Comparison of ENCODE assay signal across 1 cellular context in the genomic region with DNA sequence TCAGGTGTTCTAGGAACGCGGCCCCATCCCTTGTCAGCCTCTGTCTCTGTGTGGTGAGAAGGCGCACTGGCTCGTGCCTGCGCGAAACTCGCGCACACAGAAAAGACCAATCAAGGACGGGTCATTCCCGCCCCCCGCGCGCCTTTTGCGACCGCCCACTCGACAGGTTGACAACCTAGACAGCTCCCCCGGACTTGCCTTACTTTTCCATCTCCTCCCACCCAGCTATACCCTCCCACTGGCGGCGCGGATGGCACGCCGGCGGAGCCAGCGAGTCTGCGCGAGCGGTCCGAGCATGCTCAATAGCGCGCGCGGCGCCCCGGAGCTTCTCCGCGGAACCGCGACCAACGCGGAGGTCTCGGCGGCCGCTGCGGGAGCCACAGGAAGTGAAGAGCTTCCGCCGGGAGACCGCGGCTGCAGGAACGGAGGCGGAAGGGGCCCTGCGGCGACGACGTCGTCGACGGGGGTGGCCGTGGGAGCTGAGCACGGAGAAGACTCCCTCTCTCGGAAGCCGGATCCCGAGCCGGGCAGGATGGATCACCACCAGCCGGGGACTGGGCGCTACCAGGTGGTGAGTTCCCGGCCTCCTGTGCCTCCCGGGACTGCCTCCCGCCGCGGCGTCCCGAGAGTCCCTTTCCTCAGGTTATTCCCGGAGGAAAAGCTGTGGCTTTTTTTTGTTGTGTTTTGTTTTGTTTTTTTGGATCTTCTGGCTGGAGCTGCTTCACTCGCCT.
TF ChIP-seq lines count a peak whose summit lies in the region.

A gene with protein sequence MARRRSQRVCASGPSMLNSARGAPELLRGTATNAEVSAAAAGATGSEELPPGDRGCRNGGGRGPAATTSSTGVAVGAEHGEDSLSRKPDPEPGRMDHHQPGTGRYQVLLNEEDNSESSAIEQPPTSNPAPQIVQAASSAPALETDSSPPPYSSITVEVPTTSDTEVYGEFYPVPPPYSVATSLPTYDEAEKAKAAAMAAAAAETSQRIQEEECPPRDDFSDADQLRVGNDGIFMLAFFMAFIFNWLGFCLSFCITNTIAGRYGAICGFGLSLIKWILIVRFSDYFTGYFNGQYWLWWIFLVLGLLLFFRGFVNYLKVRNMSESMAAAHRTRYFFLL (plus strand): TSS at position 202 of the 731 bp plus-strand sequence. CDS start 49 bp downstream, at position 251.

TF ChIP-seq in HCT116, 20 proteins besides CTCF, POLR2A, EP300 and RAD21 (continued from another document):
- TF ChIP-seq, protein P1, sequence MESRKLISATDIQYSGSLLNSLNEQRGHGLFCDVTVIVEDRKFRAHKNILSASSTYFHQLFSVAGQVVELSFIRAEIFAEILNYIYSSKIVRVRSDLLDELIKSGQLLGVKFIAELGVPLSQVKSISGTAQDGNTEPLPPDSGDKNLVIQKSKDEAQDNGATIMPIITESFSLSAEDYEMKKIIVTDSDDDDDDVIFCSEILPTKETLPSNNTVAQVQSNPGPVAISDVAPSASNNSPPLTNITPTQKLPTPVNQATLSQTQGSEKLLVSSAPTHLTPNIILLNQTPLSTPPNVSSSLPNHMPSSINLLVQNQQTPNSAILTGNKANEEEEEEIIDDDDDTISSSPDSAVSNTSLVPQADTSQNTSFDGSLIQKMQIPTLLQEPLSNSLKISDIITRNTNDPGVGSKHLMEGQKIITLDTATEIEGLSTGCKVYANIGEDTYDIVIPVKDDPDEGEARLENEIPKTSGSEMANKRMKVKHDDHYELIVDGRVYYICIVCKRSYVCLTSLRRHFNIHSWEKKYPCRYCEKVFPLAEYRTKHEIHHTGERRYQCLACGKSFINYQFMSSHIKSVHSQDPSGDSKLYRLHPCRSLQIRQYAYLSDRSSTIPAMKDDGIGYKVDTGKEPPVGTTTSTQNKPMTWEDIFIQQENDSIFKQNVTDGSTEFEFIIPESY (IDR thresholded peaks at IDR 0.05; ENCODE audit: extremely low read depth, insufficient replicate concordance, low read length): no peak
- no peak for TF ChIP-seq SIN3A (IDR thresholded peaks at IDR 0.05; ENCODE audit: low read depth)
- no peak for TF ChIP-seq FOSL1 (IDR thresholded peaks at IDR 0.05; ENCODE audit: low read depth)
- no peak for TF ChIP-seq CEBPB (IDR thresholded peaks at IDR 0.05; ENCODE audit: low read depth)
- TF ChIP-seq, protein P2, sequence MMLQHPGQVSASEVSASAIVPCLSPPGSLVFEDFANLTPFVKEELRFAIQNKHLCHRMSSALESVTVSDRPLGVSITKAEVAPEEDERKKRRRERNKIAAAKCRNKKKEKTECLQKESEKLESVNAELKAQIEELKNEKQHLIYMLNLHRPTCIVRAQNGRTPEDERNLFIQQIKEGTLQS (IDR thresholded peaks at IDR 0.05): no peak
- no peak for TF ChIP-seq JUND (IDR thresholded peaks at IDR 0.05)
- TF ChIP-seq SP1 (IDR thresholded peaks at IDR 0.05; ENCODE audit: low read depth): peak; percentile 51
